8 cellular contexts compared by ENCODE assay signal in genomic region chr1:172934417-172934762, GRCh38.
A peak's percentile ranks its signal among the peaks of the same experiment; 100 is the strongest.
DNase-seq lines count a peak whose midpoint lies in the region; ATAC-seq, FAIRE-seq and TF ChIP-seq lines count a peak whose summit lies in the region.

No MANE protein-coding gene starts in this region.

- peak overlapping the region; percentile 13 for H2AK9ac ChIP-seq in IMR-90 (replicated peaks; ENCODE audit: low read depth, low read length, poor library complexity)

- H3K9me3 ChIP-seq in AG04450 (ENCODE audit: control insufficient read depth, insufficient read depth, low read length) (no peaks in the 10 kb centered on the region), IMR-90 (ENCODE audit: control insufficient read depth, insufficient read depth, low read length) (no peaks in the 10 kb centered on the region), endothelial cell of umbilical vein (replicated peaks; ENCODE audit: control insufficient read depth, insufficient read depth, low read length) (no peaks in the 10 kb centered on the region), psoas muscle (no peaks in the 10 kb centered on the region)

- peak overlapping the region; percentile 14 for H2AK5ac ChIP-seq in IMR-90 (ENCODE audit: low read depth, low read length)

- BruUV-seq in IMR-90 (replicated peaks; lab: Mats Ljungman, UMichigan) (no TSS peak), endothelial cell of umbilical vein (replicated peaks; lab: Mats Ljungman, UMichigan) (TSS peak; percentile 71)

- TF ChIP-seq CTCF in AG04450 (IDR thresholded peaks at IDR 0.05; ENCODE audit: low read depth, low read length) (no peak), IMR-90 (conservative IDR thresholded peaks at IDR 0.05; ENCODE audit: low read depth, low read length) (no peak), endothelial cell of umbilical vein (IDR thresholded peaks at IDR 0.05; ENCODE audit: extremely low read depth in 1 of 2, insufficient read depth in 1 of 2, low read depth in 1 of 2, low read length in 2 of 2) (no peak), psoas muscle (IDR thresholded peaks at IDR 0.05) (no peak)

- H3K9me3 Mint-ChIP-seq in stimulated activated effector memory CD8-positive, alpha-beta T cell treated with anti-CD3 and anti-CD28 coated beads, Interleukin-12 subunit alpha, Interleukin-12 subunit beta, amount 100 ng/mL, for 72 hours, result no peaks in the 10 kb centered on the region

- peak overlapping the region; percentile 94 for H3K56ac ChIP-seq in IMR-90 (ENCODE audit: extremely low read depth, insufficient read depth, low read length)

- peak overlapping the region; percentile 93 for H3K23ac ChIP-seq in IMR-90 (ENCODE audit: low read depth, low read length)

- peaks cover 10% of the 10 kb centered on the region for H3K9me1 ChIP-seq in IMR-90 (ENCODE audit: insufficient read depth, low read length)
- no peaks in the 10 kb centered on the region for H3K9me1 ChIP-seq in endothelial cell of umbilical vein (replicated peaks; ENCODE audit: control insufficient read depth, extremely low read depth, insufficient read depth, low read length)

- H3K79me1 ChIP-seq in IMR-90 (ENCODE audit: low read depth in 1 of 2, low read length in 2 of 2), result peaks cover 9 to 29% of the 10 kb centered on the region in 2 experiments; a peak in 3 of 4 replicates

- H3K4me1 ChIP-seq in IMR-90 (ENCODE audit: control insufficient read depth, insufficient read depth, low read length) (peaks cover 22% of the 10 kb centered on the region), endothelial cell of umbilical vein (ENCODE audit: control insufficient read depth, extremely low read depth, insufficient read depth, low read length) (peaks cover 53% of the 10 kb centered on the region), psoas muscle (no peaks in the 10 kb centered on the region)

- H3K36me3 Mint-ChIP-seq in stimulated activated effector memory CD8-positive, alpha-beta T cell treated with anti-CD3 and anti-CD28 coated beads, Interleukin-12 subunit alpha, Interleukin-12 subunit beta, amount 100 ng/mL, for 72 hours, result peaks cover 8% of the 10 kb centered on the region

- peak overlapping the region; percentile 61; the same call in 1 of the 2 replicates for H3K9ac ChIP-seq in IMR-90 (ENCODE audit: low read depth, low read length)
- H3K9ac ChIP-seq in endothelial cell of umbilical vein (replicated peaks; ENCODE audit: extremely low read depth, insufficient read depth, low read length), result peak overlapping the region; percentile 86

- H2BK20ac ChIP-seq in IMR-90 (ENCODE audit: low read depth, low read length), result peak overlapping the region; percentile 99

- POLR2A ChIA-PET in AG04450 (lab: Yijun Ruan, JAX) (no interaction called here), IMR-90 (lab: Charles Lee; ENCODE audit: unreplicated experiment) (interaction anchor here (0.9 kb wide), 1 partner anchor 21 kb away, joined by 3 read pairs; no protein-coding TSS in a partner anchor), endothelial cell of umbilical vein (lab: Charles Lee) (no interaction called here)

- intact Hi-C loops in IMR-90 (cut with micrococcal nuclease), result loop anchor here (2.0 to 5.0 kb wide), 4 partner anchors 108 to 543 kb away; partner anchors contain the start of gene PRDX6
- intact Hi-C loops in endothelial cell of umbilical vein (cut with micrococcal nuclease), result loop anchor here (1.0 kb wide), 10 partner anchors 13 to 268 kb away; no protein-coding TSS in a partner anchor
- intact Hi-C loops in psoas muscle (cut with DNase I), result no loop called here

- H3K36me3 ChIP-seq in IMR-90 (ENCODE audit: control insufficient read depth, insufficient read depth, low read length), result no peaks in the 10 kb centered on the region
- no peaks in the 10 kb centered on the region for H3K36me3 ChIP-seq in endothelial cell of umbilical vein (ENCODE audit: control insufficient read depth in 2 of 2, extremely low read depth in 1 of 2, insufficient read depth in 2 of 2, low read length in 2 of 2)
- H3K36me3 ChIP-seq in psoas muscle (ENCODE audit: insufficient read depth in 1 of 2, low read depth in 1 of 2), result no peaks in the 10 kb centered on the region

- H3K4me3 ChIP-seq in AG04450 (ENCODE audit: low read depth, low read length) (no peak overlapping the region), IMR-90 (ENCODE audit: insufficient read depth, low read depth, low read length) (no peak overlapping the region), endothelial cell of umbilical vein (replicated peaks in 1 of 3; ENCODE audit: insufficient read depth in 1 of 3, low read depth in 1 of 3, low read length in 3 of 3) (no peak overlapping the region), psoas muscle (no peak overlapping the region)

- H4K8ac ChIP-seq in IMR-90 (ENCODE audit: low read depth in 2 of 2, low read length in 2 of 2), result peak overlapping the region; percentile 52 to 82

- no peaks in the 10 kb centered on the region for H4K20me1 ChIP-seq in IMR-90 (ENCODE audit: insufficient read depth, low read length)
- no peaks in the 10 kb centered on the region for H4K20me1 ChIP-seq in endothelial cell of umbilical vein (replicated peaks; ENCODE audit: control insufficient read depth, extremely low read depth, insufficient read depth, low read length)

- peak overlapping the region; percentile 80 for H4K91ac ChIP-seq in IMR-90 (ENCODE audit: insufficient read depth, low read depth, low read length)

- FAIRE-seq in endothelial cell of umbilical vein (lab: Jason Lieb, UNC), result no peak

- DNase-seq in AG04450 (ENCODE audit: low read depth, low spot score), result no peak
- DNase-seq in IMR-90, result no peak
- no peak for DNase-seq in endothelial cell of umbilical vein (ENCODE audit: low read depth, low spot score)
- no peak for DNase-seq in psoas muscle
- DNase-seq in COLO668 (lab: John Stamatoyannopoulos, UW; ENCODE audit: unreplicated experiment), result no peak
- no peak for DNase-seq in stimulated activated effector memory CD8-positive, alpha-beta T cell treated with anti-CD3 and anti-CD28 coated beads, Interleukin-12 subunit alpha, Interleukin-12 subunit beta, amount 100 ng/mL, for 72 hours (ENCODE audit: low spot score in 2 of 2)
- no peak for DNase-seq in NCI-H510A treated with DMSO at 0.1 percent for 48 hours (lab: John Stamatoyannopoulos, UW)

- no peak overlapping the region for H3K27ac Mint-ChIP-seq in stimulated activated effector memory CD8-positive, alpha-beta T cell treated with anti-CD3 and anti-CD28 coated beads, Interleukin-12 subunit alpha, Interleukin-12 subunit beta, amount 100 ng/mL, for 72 hours

- dilution Hi-C loops in IMR-90 (cut with HindIII; ENCODE audit: low sequenced_read_pairs, unreplicated experiment), result no loop called here
- dilution Hi-C loops in endothelial cell of umbilical vein (cut with MboI; ENCODE audit: extremely low pct_ligation_motif_present, low sequenced_read_pairs), result no loop called here

- peak overlapping the region; percentile 100 for H3K4ac ChIP-seq in IMR-90 (ENCODE audit: low read depth, low read length)

- no peak overlapping the region for H3K4me3 Mint-ChIP-seq in stimulated activated effector memory CD8-positive, alpha-beta T cell treated with anti-CD3 and anti-CD28 coated beads, Interleukin-12 subunit alpha, Interleukin-12 subunit beta, amount 100 ng/mL, for 72 hours

- peak overlapping the region; percentile 94 for H2BK15ac ChIP-seq in IMR-90 (ENCODE audit: low read depth, low read length)

- H3K4me2 ChIP-seq in IMR-90 (ENCODE audit: low read depth, low read length) (peak overlapping the region; percentile 38), endothelial cell of umbilical vein (ENCODE audit: insufficient read depth, low read length) (peak overlapping the region; percentile 25)

- H3K14ac ChIP-seq in IMR-90 (replicated peaks; ENCODE audit: low read depth, low read length), result peak overlapping the region; percentile 96

- peak overlapping the region; percentile 93 for H3K27ac ChIP-seq in AG04450 (ENCODE audit: low read depth, low read length)
- peak overlapping the region; percentile 53 for H3K27ac ChIP-seq in IMR-90 (ENCODE audit: insufficient read depth, low read length)
- peak overlapping the region; percentile 90 for H3K27ac ChIP-seq in endothelial cell of umbilical vein (ENCODE audit: insufficient read depth, low read depth, low read length)
- H3K27ac ChIP-seq in psoas muscle, result peak overlapping the region; percentile 36

- WGBS in IMR-90 (ENCODE audit: extremely low coverage in 2 of 2, insufficient read length in 1 of 2), 2 experiments, result 0% methylated on average over 2 of the region's 4 CpGs; no CpG with 5 or more reads in 1 of the 2 experiments
- 80 to 87% (median 80%) methylated on average over 4 of the region's 4 CpGs for WGBS in psoas muscle, 3 donors

- H3K4me1 Mint-ChIP-seq in stimulated activated effector memory CD8-positive, alpha-beta T cell treated with anti-CD3 and anti-CD28 coated beads, Interleukin-12 subunit alpha, Interleukin-12 subunit beta, amount 100 ng/mL, for 72 hours, result peaks cover 18% of the 10 kb centered on the region

- in situ Hi-C loops in IMR-90 (cut with MboI; ENCODE audit: low sequenced_read_pairs), result no loop called here

- H2BK5ac ChIP-seq in IMR-90 (ENCODE audit: low read depth, low read length, poor library complexity, severe bottlenecking), result peak overlapping the region; percentile 99

- no peaks in the 10 kb centered on the region for H3K27me3 ChIP-seq in AG04450 (ENCODE audit: control insufficient read depth, insufficient read depth, low read length)
- no peaks in the 10 kb centered on the region for H3K27me3 ChIP-seq in IMR-90 (ENCODE audit: control insufficient read depth, insufficient read depth, low read length)
- H3K27me3 ChIP-seq in endothelial cell of umbilical vein (ENCODE audit: control insufficient read depth in 2 of 2, insufficient read depth in 2 of 2, low read length in 2 of 2), result no peaks in the 10 kb centered on the region
- no peaks in the 10 kb centered on the region for H3K27me3 ChIP-seq in psoas muscle (ENCODE audit: insufficient read depth in 3 of 3, low read length in 2 of 3)

- peak overlapping the region; percentile 100 for H2BK120ac ChIP-seq in IMR-90 (ENCODE audit: low read depth, low read length)

- TF ChIP-seq RAD21 in IMR-90 (IDR thresholded peaks at IDR 0.05; ENCODE audit: low read length), result peak; percentile 8; the same call in 1 of the 2 replicates

- H2AFZ ChIP-seq in IMR-90 (replicated peaks; ENCODE audit: low read length, poor library complexity), result peak overlapping the region; percentile 45
- no peak overlapping the region for H2AFZ ChIP-seq in endothelial cell of umbilical vein (ENCODE audit: low read depth, low read length)

- H4K5ac ChIP-seq in IMR-90 (ENCODE audit: low read depth, low read length), result peak overlapping the region; percentile 38

- CTCF ChIA-PET in AG04450 (lab: Charles Lee), result no interaction called here
- CTCF ChIA-PET in IMR-90 (lab: Yijun Ruan, JAX), result no interaction called here
- CTCF ChIA-PET in endothelial cell of umbilical vein (lab: Charles Lee), result interaction anchor here (1.5 to 1.9 kb wide), 2 partner anchors 12 to 108 kb away, joined by 4 read pairs; no protein-coding TSS in a partner anchor

- ATAC-seq in IMR-90 (ENCODE audit: low read depth) (no peak), psoas muscle (no peak), HG02973 (IDR thresholded peaks at IDR 0.05; ENCODE audit: unreplicated experiment) (no peak)
- no peak for ATAC-seq in stimulated activated effector memory CD8-positive, alpha-beta T cell treated with anti-CD3 and anti-CD28 coated beads, Interleukin-12 subunit alpha, Interleukin-12 subunit beta, amount 100 ng/mL, for 72 hours

- H3K18ac ChIP-seq in IMR-90 (ENCODE audit: low read depth, low read length), result peak overlapping the region; percentile 97

- H3K79me2 ChIP-seq in endothelial cell of umbilical vein (ENCODE audit: control insufficient read depth, insufficient read depth, low read length), result no peaks in the 10 kb centered on the region

- no peak for TF ChIP-seq POLR2A in IMR-90 (IDR thresholded peaks at IDR 0.05; ENCODE audit: low read depth, low read length)
- TF ChIP-seq POLR2A in endothelial cell of umbilical vein (IDR thresholded peaks at IDR 0.05; ENCODE audit: low read depth, low read length), result no peak

Comparison
In these comparisons a context has a peak if more than half of its experiments do, and no peak if none do; other contexts are left out.
1. H3K27ac ChIP-seq: peak in every context shown above with its lines; median percentile 93 in AG04450; 90 in endothelial cell of umbilical vein; 53 in IMR-90; 36 in psoas muscle.
2. intact Hi-C loops: an anchor here in IMR-90 (2.0 to 5.0 kb wide) and endothelial cell of umbilical vein (1.0 kb wide); none called in psoas muscle.